Comparison of ENCODE assay signal across 1 cellular context in the genomic region with DNA sequence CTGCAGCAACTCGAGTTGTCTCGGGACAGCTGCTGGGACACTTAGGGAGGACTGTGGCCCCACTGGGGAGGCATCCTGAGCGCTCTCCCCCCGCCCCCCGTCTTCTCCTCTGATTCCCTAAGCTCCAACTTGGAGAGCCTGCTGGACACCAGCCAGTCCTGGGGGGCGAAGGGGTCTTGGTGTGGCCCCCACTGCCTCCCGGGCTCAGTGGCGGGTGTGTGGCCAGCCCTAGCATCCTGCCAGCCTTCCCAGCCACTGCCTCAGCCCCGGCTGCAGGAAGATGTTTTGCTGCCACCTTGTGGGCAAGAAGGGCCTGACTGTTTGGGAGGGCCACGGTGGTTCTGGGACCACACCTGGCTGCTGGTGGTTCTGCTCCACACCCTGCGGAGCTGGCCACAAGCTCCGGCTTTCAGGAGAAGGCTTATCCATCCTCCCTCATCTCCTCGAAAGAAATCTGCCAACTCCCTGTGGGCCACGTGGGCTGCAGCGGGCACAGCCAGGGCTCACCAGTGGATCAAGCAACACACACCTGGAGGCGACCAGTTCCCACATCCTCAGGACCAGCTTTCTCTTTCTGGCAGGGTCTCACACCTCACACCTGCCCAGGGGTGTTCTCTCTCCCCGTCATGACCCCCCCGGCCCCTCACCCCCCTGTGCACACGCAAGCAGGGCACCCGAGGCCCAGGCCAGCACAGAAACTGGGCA.
TF ChIP-seq lines count a peak whose summit lies in the region.

No MANE protein-coding gene starts in this region.

TF ChIP-seq in HEK293, 187 proteins besides CTCF, POLR2A, EP300 and RAD21 (continued from another document):
- TF ChIP-seq ZNF184 (tag by site-specific recombination; IDR thresholded peaks at IDR 0.05) (no peak), SP7 (tag by site-specific recombination; IDR thresholded peaks at IDR 0.05) (0 out of 2 replicates have a peak, but pooled peaks have one; percentile 24), ZNF629 (tag by site-specific recombination; IDR thresholded peaks at IDR 0.05) (0 out of 2 replicates have a peak, but pooled peaks have one; percentile 23)
- TF ChIP-seq, protein P1, sequence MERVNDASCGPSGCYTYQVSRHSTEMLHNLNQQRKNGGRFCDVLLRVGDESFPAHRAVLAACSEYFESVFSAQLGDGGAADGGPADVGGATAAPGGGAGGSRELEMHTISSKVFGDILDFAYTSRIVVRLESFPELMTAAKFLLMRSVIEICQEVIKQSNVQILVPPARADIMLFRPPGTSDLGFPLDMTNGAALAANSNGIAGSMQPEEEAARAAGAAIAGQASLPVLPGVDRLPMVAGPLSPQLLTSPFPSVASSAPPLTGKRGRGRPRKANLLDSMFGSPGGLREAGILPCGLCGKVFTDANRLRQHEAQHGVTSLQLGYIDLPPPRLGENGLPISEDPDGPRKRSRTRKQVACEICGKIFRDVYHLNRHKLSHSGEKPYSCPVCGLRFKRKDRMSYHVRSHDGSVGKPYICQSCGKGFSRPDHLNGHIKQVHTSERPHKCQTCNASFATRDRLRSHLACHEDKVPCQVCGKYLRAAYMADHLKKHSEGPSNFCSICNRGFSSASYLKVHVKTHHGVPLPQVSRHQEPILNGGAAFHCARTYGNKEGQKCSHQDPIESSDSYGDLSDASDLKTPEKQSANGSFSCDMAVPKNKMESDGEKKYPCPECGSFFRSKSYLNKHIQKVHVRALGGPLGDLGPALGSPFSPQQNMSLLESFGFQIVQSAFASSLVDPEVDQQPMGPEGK (tag by site-specific recombination; IDR thresholded peaks at IDR 0.05) = peak; percentile 95
- TF ChIP-seq, protein P2, sequence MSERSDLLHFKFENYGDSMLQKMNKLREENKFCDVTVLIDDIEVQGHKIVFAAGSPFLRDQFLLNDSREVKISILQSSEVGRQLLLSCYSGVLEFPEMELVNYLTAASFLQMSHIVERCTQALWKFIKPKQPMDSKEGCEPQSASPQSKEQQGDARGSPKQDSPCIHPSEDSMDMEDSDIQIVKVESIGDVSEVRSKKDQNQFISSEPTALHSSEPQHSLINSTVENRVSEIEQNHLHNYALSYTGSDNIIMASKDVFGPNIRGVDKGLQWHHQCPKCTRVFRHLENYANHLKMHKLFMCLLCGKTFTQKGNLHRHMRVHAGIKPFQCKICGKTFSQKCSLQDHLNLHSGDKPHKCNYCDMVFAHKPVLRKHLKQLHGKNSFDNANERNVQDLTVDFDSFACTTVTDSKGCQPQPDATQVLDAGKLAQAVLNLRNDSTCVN (tag by site-specific recombination; optimal IDR thresholded peaks at IDR 0.05) = peak; percentile 13
- TF ChIP-seq, protein P3, sequence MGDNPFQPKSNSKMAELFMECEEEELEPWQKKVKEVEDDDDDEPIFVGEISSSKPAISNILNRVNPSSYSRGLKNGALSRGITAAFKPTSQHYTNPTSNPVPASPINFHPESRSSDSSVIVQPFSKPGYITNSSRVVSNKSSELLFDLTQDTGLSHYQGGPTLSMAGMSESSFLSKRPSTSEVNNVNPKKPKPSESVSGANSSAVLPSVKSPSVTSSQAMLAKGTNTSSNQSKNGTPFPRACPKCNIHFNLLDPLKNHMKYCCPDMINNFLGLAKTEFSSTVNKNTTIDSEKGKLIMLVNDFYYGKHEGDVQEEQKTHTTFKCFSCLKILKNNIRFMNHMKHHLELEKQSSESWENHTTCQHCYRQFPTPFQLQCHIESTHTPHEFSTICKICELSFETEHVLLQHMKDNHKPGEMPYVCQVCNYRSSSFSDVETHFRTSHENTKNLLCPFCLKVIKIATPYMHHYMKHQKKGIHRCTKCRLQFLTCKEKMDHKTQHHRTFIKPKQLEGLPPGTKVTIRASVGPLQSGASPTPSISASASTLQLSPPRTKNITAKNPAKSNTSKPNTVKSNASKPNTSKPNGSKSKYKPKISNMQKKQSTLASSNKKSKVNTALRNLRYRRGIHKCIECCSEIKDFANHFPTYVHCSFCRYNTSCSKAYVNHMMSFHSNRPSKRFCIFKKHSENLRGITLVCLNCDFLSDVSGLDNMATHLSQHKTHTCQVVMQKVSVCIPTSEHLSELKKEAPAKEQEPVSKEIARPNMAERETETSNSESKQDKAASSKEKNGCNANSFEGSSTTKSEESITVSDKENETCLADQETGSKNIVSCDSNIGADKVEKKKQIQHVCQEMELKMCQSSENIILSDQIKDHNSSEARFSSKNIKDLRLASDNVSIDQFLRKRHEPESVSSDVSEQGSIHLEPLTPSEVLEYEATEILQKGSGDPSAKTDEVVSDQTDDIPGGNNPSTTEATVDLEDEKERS (tag by site-specific recombination; IDR thresholded peaks at IDR 0.05) = no peak
- TF ChIP-seq, protein P4, sequence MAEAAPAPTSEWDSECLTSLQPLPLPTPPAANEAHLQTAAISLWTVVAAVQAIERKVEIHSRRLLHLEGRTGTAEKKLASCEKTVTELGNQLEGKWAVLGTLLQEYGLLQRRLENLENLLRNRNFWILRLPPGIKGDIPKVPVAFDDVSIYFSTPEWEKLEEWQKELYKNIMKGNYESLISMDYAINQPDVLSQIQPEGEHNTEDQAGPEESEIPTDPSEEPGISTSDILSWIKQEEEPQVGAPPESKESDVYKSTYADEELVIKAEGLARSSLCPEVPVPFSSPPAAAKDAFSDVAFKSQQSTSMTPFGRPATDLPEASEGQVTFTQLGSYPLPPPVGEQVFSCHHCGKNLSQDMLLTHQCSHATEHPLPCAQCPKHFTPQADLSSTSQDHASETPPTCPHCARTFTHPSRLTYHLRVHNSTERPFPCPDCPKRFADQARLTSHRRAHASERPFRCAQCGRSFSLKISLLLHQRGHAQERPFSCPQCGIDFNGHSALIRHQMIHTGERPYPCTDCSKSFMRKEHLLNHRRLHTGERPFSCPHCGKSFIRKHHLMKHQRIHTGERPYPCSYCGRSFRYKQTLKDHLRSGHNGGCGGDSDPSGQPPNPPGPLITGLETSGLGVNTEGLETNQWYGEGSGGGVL (tag by site-specific recombination; IDR thresholded peaks at IDR 0.05) = no peak
TF ChIP-seq in HEK293: peak in this region for 21.
